Comparison of ENCODE assay signal across 16 cellular contexts in the genomic region with DNA sequence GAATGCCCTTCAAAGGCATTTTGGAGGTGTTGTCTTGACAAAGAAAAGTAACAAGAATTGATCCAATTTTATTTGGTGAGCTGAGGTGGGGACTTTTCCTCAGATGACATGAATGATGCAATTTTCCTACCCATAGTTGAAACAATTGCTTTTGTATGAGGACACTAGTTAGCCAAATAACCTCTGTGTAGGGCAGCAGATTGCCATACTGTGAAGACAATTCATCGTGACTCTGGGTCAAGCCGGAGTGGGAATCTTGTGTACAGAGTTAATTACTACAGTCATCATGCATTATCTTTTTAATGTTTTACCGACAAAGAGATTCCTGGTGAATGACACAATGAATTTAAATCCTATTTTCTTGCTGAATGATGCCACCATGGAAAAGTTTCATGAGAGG.
A peak's percentile ranks its signal among the peaks of the same experiment; 100 is the strongest.
DNase-seq lines count a peak whose midpoint lies in the region; ATAC-seq and TF ChIP-seq lines count a peak whose summit lies in the region.
"Had no signal": no experiment of that assay in that cellular context is flagged by ENCODE, and none has a peak within 500 bp of the region (broad histone marks: within the 10 kb centered on the region; RNA-seq: fewer than 3 reads in every experiment).

No MANE protein-coding gene starts in this region.

- H3K4me1 ChIP-seq in endodermal cell (ENCODE audit: control insufficient read depth, insufficient read depth, low read length) (no peaks in the 10 kb centered on the region), transverse colon (no peaks in the 10 kb centered on the region), gastrocnemius medialis (no peaks in the 10 kb centered on the region)

- H3K36me3 ChIP-seq in endodermal cell (ENCODE audit: control insufficient read depth, insufficient read depth, low read length) = no peaks in the 10 kb centered on the region
- H3K36me3 ChIP-seq in H7 (replicated peaks; ENCODE audit: control insufficient read depth, insufficient read depth, low read length) = no peaks in the 10 kb centered on the region
- no peaks in the 10 kb centered on the region for H3K36me3 ChIP-seq in transverse colon
- H3K36me3 ChIP-seq in gastrocnemius medialis = no peaks in the 10 kb centered on the region

- no peak overlapping the region for H3K9ac ChIP-seq in endodermal cell (ENCODE audit: extremely low read depth, low read length, poor library complexity, severe bottlenecking)

- H3K4me3 ChIP-seq in endodermal cell (ENCODE audit: low read length) (peak overlapping the region; percentile 9), H7 (ENCODE audit: insufficient read depth, low read depth, low read length) (no peak overlapping the region), transverse colon (no peak overlapping the region), gastrocnemius medialis (no peak overlapping the region)

- CTCF ChIA-PET in Calu3 (lab: Charles Lee) = no interaction called here

- no peaks in the 10 kb centered on the region for H3K27me3 Mint-ChIP-seq in Calu3 (ENCODE audit: unreplicated experiment)
- no peaks in the 10 kb centered on the region for H3K27me3 Mint-ChIP-seq in endodermal cell (ENCODE audit: insufficient read depth)
- H3K27me3 Mint-ChIP-seq: CD4-positive, alpha-beta T cell had no signal

- no peak for TF ChIP-seq EP300 in transverse colon (IDR thresholded peaks at IDR 0.05; ENCODE audit: low read depth)

- H3K4me1 Mint-ChIP-seq in Calu3 (ENCODE audit: low read depth, unreplicated experiment) = peaks cover 11% of the 10 kb centered on the region
- H3K4me1 Mint-ChIP-seq in endodermal cell = no peaks in the 10 kb centered on the region
- H3K4me1 Mint-ChIP-seq: B cell had no signal

- H3K27me3 ChIP-seq in endodermal cell (ENCODE audit: control insufficient read depth, insufficient read depth, low read length, poor library complexity, severe bottlenecking) (peaks cover 20% of the 10 kb centered on the region), H7 (ENCODE audit: control insufficient read depth, insufficient read depth, low read length) (peaks cover 26% of the 10 kb centered on the region), transverse colon (no peaks in the 10 kb centered on the region), gastrocnemius medialis (no peaks in the 10 kb centered on the region)

- no peak for TF ChIP-seq CTCF in Calu3 (IDR thresholded peaks at IDR 0.05; ENCODE audit: unreplicated experiment)
- TF ChIP-seq CTCF in endodermal cell (conservative IDR thresholded peaks at IDR 0.05) = no peak
- TF ChIP-seq CTCF in transverse colon (IDR thresholded peaks at IDR 0.05) = no peak
- no peak for TF ChIP-seq CTCF in gastrocnemius medialis (IDR thresholded peaks at IDR 0.05 in 4 of 5, conservative IDR thresholded peaks at IDR 0.05 in 1 of 5)

- ATAC-seq in HG02973 (IDR thresholded peaks at IDR 0.05; ENCODE audit: unreplicated experiment) (no peak), gastrocnemius medialis (no peak)
- ATAC-seq: Panc1 had no signal

- no TSS peak for BruUV-seq in Calu3 (replicated peaks; lab: Mats Ljungman, UMichigan)

- no peak overlapping the region for H3K27ac ChIP-seq in endodermal cell (ENCODE audit: low read depth, low read length)
- no peak overlapping the region for H3K27ac ChIP-seq in transverse colon
- H3K27ac ChIP-seq in gastrocnemius medialis = no peak overlapping the region

- no peaks in the 10 kb centered on the region for H3K9me3 ChIP-seq in endodermal cell (ENCODE audit: control insufficient read depth, low read length)
- H3K9me3 ChIP-seq in transverse colon = no peaks in the 10 kb centered on the region
- no peaks in the 10 kb centered on the region for H3K9me3 ChIP-seq in gastrocnemius medialis

- no peak for TF ChIP-seq POLR2A in transverse colon (IDR thresholded peaks at IDR 0.05)
- TF ChIP-seq POLR2A in gastrocnemius medialis (IDR thresholded peaks at IDR 0.05) = no peak

- DNase-seq in A172 (ENCODE audit: low spot score) (peak; percentile 6), Calu3 (no peak), OCI-M1 (lab: John Stamatoyannopoulos, UW) (peak; percentile 57), endodermal cell (no peak), H7 (no peak), transverse colon (no peak), gastrocnemius medialis (no peak)
- DNase-seq: CD4-positive, alpha-beta T cell; GF-D8; HFFc6; Karpas-422; NCI-H2029; NCI-H524 treated with DMSO at 0.1 percent for 48 hours had no signal

- H3K27ac Mint-ChIP-seq in Calu3 (ENCODE audit: unreplicated experiment) = peak overlapping the region; percentile 68
- H3K27ac Mint-ChIP-seq in endodermal cell = no peak overlapping the region
- H3K27ac Mint-ChIP-seq: B cell; CD4-positive, alpha-beta T cell; HFFc6 had no signal

- H3K9me3 Mint-ChIP-seq in Calu3 (ENCODE audit: low read depth, unreplicated experiment) = peaks cover 2% of the 10 kb centered on the region
- peaks cover 2% of the 10 kb centered on the region for H3K9me3 Mint-ChIP-seq in endodermal cell
- H3K9me3 Mint-ChIP-seq: HFFc6 had no signal

- H3K36me3 Mint-ChIP-seq in Calu3 (ENCODE audit: insufficient read depth, unreplicated experiment) (no peaks in the 10 kb centered on the region), endodermal cell (ENCODE audit: low read depth) (no peaks in the 10 kb centered on the region)

- intact Hi-C loops in Calu3 (cut with micrococcal nuclease; ENCODE audit: unreplicated experiment) = no loop called here
- intact Hi-C loops in transverse colon (cut with DNase I; ENCODE audit: low total_unique reads) = no loop called here
- intact Hi-C loops in gastrocnemius medialis (cut with DNase I; ENCODE audit: low total_unique reads) = no loop called here

- 85 to 100% methylated on average over 3 of the region's 3 CpGs for WGBS in endodermal cell (ENCODE audit: insufficient coverage in 1 of 2, insufficient read length in 1 of 2), 2 experiments
- 53 to 61% methylated on average over 3 of the region's 3 CpGs for WGBS in transverse colon (ENCODE audit: low coverage in 1 of 2), 2 donors

- in situ Hi-C loops in transverse colon (cut with MboI; ENCODE audit: low pct_ligation_motif_present in 1 of 4, low pct_unique_long_range_greater_than_20kb in 1 of 4, low sequenced_read_pairs in 3 of 4) (no loop called here), gastrocnemius medialis (cut with MboI; ENCODE audit: low sequenced_read_pairs in 4 of 4) (no loop called here)

- H3K4me3 Mint-ChIP-seq in Calu3 (ENCODE audit: low read depth, unreplicated experiment) (no peak overlapping the region), endodermal cell (no peak overlapping the region)
- H3K4me3 Mint-ChIP-seq: B cell; CD4-positive, alpha-beta T cell; HFFc6 had no signal

Comparison
In these comparisons a context has a peak if more than half of its experiments do, and no peak if none do; other contexts are left out.
1. DNase-seq: peak in A172 (single experiment) and OCI-M1 (single experiment); none in Calu3 (single experiment), endodermal cell (single experiment), H7 (single experiment), transverse colon (single experiment) and gastrocnemius medialis (0 of 2).